Comparison of ENCODE assay signal across 1 cellular context in genomic region chr1:81052162-81052561, GRCh38.
TF ChIP-seq lines count a peak whose summit lies in the region.

No MANE protein-coding gene starts in this region.

TF ChIP-seq in H1, 55 proteins besides CTCF, POLR2A, EP300 and RAD21 (continued from another document):
- TF ChIP-seq POLR2AphosphoS5 (IDR thresholded peaks at IDR 0.05; ENCODE audit: low read depth, low read length) (no peak), GTF2F1 (IDR thresholded peaks at IDR 0.05; ENCODE audit: borderline replicate concordance, low read depth, low read length) (no peak), FOSL1 (IDR thresholded peaks at IDR 0.05; ENCODE audit: insufficient read depth, low read depth, low read length) (no peak), RBBP5 (IDR thresholded peaks at IDR 0.05; ENCODE audit: borderline replicate concordance, low read depth, low read length) (no peak), KDM4A (IDR thresholded peaks at IDR 0.05; ENCODE audit: low read depth, low read length, severe bottlenecking) (no peak), EZH2 (IDR thresholded peaks at IDR 0.05; ENCODE audit: low read depth, low read length, severe bottlenecking) (no peak), CBX5 (IDR thresholded peaks at IDR 0.05; ENCODE audit: low read depth, low read length) (no peak), TAF7 (optimal IDR thresholded peaks at IDR 0.05; ENCODE audit: borderline replicate concordance, low read depth, low read length) (no peak), PHF8 (conservative IDR thresholded peaks at IDR 0.05; ENCODE audit: low read depth, low read length) (no peak)
